ENCODE assay signal across 1 cellular context in the genomic region with DNA sequence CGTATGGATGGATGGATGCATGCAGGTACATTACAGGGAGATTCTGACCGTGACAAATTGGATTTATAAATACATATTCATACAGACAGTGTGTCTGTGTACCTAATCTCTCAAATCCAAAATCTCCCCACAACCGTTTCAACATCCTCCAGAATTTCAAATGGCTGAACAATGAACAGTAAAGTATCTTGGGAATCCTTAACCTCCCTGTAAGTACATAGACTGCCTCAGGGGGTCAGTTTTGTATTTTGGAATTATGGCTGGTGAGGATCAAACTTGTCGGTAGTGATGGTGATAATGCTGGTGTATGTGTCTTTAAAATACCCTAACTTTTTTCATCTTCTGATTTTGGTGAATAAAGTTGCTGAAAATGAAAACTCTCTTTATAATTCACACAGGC.
TF ChIP-seq lines count a peak whose summit lies in the region.

No MANE protein-coding gene starts in this region.

TF ChIP-seq in HEK293, 187 proteins besides CTCF, POLR2A, EP300 and RAD21 (continued from another document):
- TF ChIP-seq, protein P1, sequence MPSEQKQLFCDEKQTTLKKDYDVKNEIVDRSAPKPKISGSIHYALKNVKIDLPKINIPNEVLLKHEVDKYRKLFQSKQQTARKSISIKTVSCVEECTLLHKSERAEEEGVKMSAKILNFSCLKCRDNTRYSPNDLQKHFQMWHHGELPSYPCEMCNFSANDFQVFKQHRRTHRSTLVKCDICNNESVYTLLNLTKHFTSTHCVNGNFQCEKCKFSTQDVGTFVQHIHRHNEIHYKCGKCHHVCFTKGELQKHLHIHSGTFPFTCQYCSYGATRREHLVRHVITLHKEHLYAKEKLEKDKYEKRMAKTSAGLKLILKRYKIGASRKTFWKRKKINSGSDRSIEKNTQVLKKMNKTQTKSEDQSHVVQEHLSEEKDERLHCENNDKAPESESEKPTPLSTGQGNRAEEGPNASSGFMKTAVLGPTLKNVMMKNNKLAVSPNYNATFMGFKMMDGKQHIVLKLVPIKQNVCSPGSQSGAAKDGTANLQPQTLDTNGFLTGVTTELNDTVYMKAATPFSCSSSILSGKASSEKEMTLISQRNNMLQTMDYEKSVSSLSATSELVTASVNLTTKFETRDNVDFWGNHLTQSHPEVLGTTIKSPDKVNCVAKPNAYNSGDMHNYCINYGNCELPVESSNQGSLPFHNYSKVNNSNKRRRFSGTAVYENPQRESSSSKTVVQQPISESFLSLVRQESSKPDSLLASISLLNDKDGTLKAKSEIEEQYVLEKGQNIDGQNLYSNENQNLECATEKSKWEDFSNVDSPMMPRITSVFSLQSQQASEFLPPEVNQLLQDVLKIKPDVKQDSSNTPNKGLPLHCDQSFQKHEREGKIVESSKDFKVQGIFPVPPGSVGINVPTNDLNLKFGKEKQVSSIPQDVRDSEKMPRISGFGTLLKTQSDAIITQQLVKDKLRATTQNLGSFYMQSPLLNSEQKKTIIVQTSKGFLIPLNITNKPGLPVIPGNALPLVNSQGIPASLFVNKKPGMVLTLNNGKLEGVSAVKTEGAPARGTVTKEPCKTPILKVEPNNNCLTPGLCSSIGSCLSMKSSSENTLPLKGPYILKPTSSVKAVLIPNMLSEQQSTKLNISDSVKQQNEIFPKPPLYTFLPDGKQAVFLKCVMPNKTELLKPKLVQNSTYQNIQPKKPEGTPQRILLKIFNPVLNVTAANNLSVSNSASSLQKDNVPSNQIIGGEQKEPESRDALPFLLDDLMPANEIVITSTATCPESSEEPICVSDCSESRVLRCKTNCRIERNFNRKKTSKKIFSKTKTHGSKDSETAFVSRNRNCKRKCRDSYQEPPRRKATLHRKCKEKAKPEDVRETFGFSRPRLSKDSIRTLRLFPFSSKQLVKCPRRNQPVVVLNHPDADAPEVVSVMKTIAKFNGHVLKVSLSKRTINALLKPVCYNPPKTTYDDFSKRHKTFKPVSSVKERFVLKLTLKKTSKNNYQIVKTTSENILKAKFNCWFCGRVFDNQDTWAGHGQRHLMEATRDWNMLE (tag by site-specific recombination; conservative IDR thresholded peaks at IDR 0.05; ENCODE audit: low read depth): no peak
- no peak for TF ChIP-seq ZNF16 (tag by site-specific recombination; IDR thresholded peaks at IDR 0.05; ENCODE audit: low read depth)
- no peak for TF ChIP-seq ZNF394 (tag by site-specific recombination; IDR thresholded peaks at IDR 0.05; ENCODE audit: borderline replicate concordance)
- no peak for TF ChIP-seq KLF7 (tag by site-specific recombination; IDR thresholded peaks at IDR 0.05; ENCODE audit: borderline replicate concordance)
- TF ChIP-seq ZNF239 (tag by site-specific recombination; IDR thresholded peaks at IDR 0.05): no peak
